ENCODE assay signal across 9 cellular contexts in the genomic region with DNA sequence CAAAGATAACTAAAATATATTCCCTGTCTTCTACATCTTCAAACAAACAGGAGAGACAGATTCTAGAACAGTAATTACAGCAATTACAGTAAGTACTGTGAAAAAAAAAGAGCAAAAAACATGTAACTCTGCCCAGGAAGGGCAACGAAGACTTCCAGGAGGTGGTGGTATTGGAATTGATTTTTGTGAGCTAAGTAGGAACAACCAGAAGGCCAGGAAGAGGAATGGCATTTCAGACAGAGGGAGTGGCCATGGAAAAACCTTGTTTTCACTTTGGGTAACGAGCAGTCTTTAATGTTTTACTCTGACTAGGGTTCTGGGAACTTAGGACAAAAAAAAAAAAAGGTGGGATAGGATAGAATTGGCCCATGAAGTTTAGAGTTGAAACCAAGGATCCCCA.
A peak's percentile ranks its signal among the peaks of the same experiment; 100 is the strongest.
DNase-seq lines count a peak whose midpoint lies in the region; ATAC-seq and TF ChIP-seq lines count a peak whose summit lies in the region.
"Had no signal": no experiment of that assay in that cellular context is flagged by ENCODE, and none has a peak within 500 bp of the region (broad histone marks: within the 10 kb centered on the region; RNA-seq: fewer than 3 reads in every experiment).

No MANE protein-coding gene starts in this region.

- POLR2A ChIA-PET in IMR-90 (lab: Charles Lee; ENCODE audit: unreplicated experiment): no interaction called here
- POLR2A ChIA-PET in RWPE1 (lab: Yijun Ruan, JAX; ENCODE audit: low non-redundant PET): no interaction called here

- no TSS peak for BruUV-seq in IMR-90 (replicated peaks; lab: Mats Ljungman, UMichigan)

- H3K4me2 ChIP-seq in IMR-90 (ENCODE audit: low read depth, low read length): no peak overlapping the region

- no peak overlapping the region for H2AFZ ChIP-seq in IMR-90 (replicated peaks; ENCODE audit: low read length, poor library complexity)

- TF ChIP-seq RAD21 in IMR-90 (IDR thresholded peaks at IDR 0.05; ENCODE audit: low read length): no peak

- no peaks in the 10 kb centered on the region for H4K20me1 ChIP-seq in IMR-90 (ENCODE audit: insufficient read depth, low read length)

- H2BK15ac ChIP-seq in IMR-90 (ENCODE audit: low read depth, low read length): peak overlapping the region; percentile 4; the same call in 1 of the 3 replicates

- peaks cover 22% of the 10 kb centered on the region for H3K4me1 ChIP-seq in IMR-90 (ENCODE audit: control insufficient read depth, insufficient read depth, low read length)
- peaks cover 0 to 49% (median 45%) of the 10 kb centered on the region in 4 donors for H3K4me1 ChIP-seq in sigmoid colon
- H3K4me1 ChIP-seq in mucosa of descending colon (ENCODE audit: low read depth): peaks cover 25% of the 10 kb centered on the region
- H3K4me1 ChIP-seq: SJSA1 had no signal

- peak overlapping the region; percentile 82 for H3K18ac ChIP-seq in IMR-90 (ENCODE audit: low read depth, low read length)

- CTCF ChIA-PET in IMR-90 (lab: Yijun Ruan, JAX): interaction anchor here (0.7 kb wide), 1 partner anchor 17 kb away, joined by 3 read pairs; no protein-coding TSS in a partner anchor
- CTCF ChIA-PET in RWPE1 (lab: Yijun Ruan, JAX): interaction anchor here (0.5 to 0.7 kb wide), 3 partner anchors 20 to 695 kb away, joined by 3 to 4 read pairs (median 3); no protein-coding TSS in a partner anchor

- no peak overlapping the region for H3K9ac ChIP-seq in IMR-90 (ENCODE audit: low read depth, low read length)

- no peak overlapping the region for H3K14ac ChIP-seq in IMR-90 (replicated peaks; ENCODE audit: low read depth, low read length)

- no peak overlapping the region for H2AK5ac ChIP-seq in IMR-90 (ENCODE audit: low read depth, low read length)

- H2BK5ac ChIP-seq in IMR-90 (ENCODE audit: low read depth, low read length, poor library complexity, severe bottlenecking): no peak overlapping the region

- no peak for DNase-seq in IMR-90
- peak; percentile 15 for DNase-seq in RWPE1 (ENCODE audit: low spot score)
- peak; percentile 33 for DNase-seq in fibroblast of villous mesenchyme (ENCODE audit: low read depth)
- no peak for DNase-seq in sigmoid colon
- no peak for DNase-seq in middle frontal gyrus (ENCODE audit: extremely low spot score, low spot score)
- no peak for DNase-seq in mucosa of descending colon

- H3K36me3 ChIP-seq in IMR-90 (ENCODE audit: control insufficient read depth, insufficient read depth, low read length) (no peaks in the 10 kb centered on the region), sigmoid colon (no peaks in the 10 kb centered on the region), mucosa of descending colon (ENCODE audit: low read depth) (no peaks in the 10 kb centered on the region)
- H3K36me3 ChIP-seq: SJSA1 had no signal

- H4K8ac ChIP-seq in IMR-90 (ENCODE audit: low read depth in 2 of 2, low read length in 2 of 2): peak overlapping the region in 1 of 2 experiments; percentile 100; a peak in 2 of 4 replicates

- H3K27ac ChIP-seq in IMR-90 (ENCODE audit: insufficient read depth, low read length) (peak overlapping the region; percentile 82; the same call in 1 of the 2 replicates), RWPE1 (peak overlapping the region; percentile 68), sigmoid colon (peak overlapping the region; percentile 71 to 81 (median 78))
- H3K27ac ChIP-seq: SJSA1 had no signal

- no peak overlapping the region for H2AK9ac ChIP-seq in IMR-90 (replicated peaks; ENCODE audit: low read depth, low read length, poor library complexity)

- 100% methylated on average over 1 of the region's 2 CpGs; no CpG with 5 or more reads in 1 of the 2 experiments for WGBS in IMR-90 (ENCODE audit: extremely low coverage in 2 of 2, insufficient read length in 1 of 2), 2 experiments
- WGBS in sigmoid colon, 2 donors: 22 to 66% methylated on average over 2 of the region's 2 CpGs

- no peak overlapping the region for H3K23ac ChIP-seq in IMR-90 (ENCODE audit: low read depth, low read length)

- TF ChIP-seq POLR2A in IMR-90 (IDR thresholded peaks at IDR 0.05; ENCODE audit: low read depth, low read length): no peak
- TF ChIP-seq POLR2A in sigmoid colon (IDR thresholded peaks at IDR 0.05): no peak

- no peak overlapping the region for H3K4me3 ChIP-seq in IMR-90 (ENCODE audit: insufficient read depth, low read depth, low read length)
- H3K4me3 ChIP-seq in fibroblast of villous mesenchyme (ENCODE audit: low read depth, low read length): no peak overlapping the region
- no peak overlapping the region for H3K4me3 ChIP-seq in sigmoid colon
- no peak overlapping the region for H3K4me3 ChIP-seq in mucosa of descending colon
- H3K4me3 ChIP-seq: SJSA1 had no signal

- dilution Hi-C loops in IMR-90 (cut with HindIII; ENCODE audit: low sequenced_read_pairs, unreplicated experiment): no loop called here

- H3K27me3 ChIP-seq in IMR-90 (ENCODE audit: control insufficient read depth, insufficient read depth, low read length) (no peaks in the 10 kb centered on the region), sigmoid colon (no peaks in the 10 kb centered on the region)
- H3K27me3 ChIP-seq: SJSA1 had no signal

- ATAC-seq in IMR-90 (ENCODE audit: low read depth): no peak
- no peak for ATAC-seq in HG03196 (IDR thresholded peaks at IDR 0.05; ENCODE audit: unreplicated experiment)
- no peak for ATAC-seq in HG02885 (IDR thresholded peaks at IDR 0.05; ENCODE audit: poor library complexity, unreplicated experiment)
- no peak for ATAC-seq in mucosa of descending colon

- TF ChIP-seq CTCF in IMR-90 (conservative IDR thresholded peaks at IDR 0.05; ENCODE audit: low read depth, low read length): no peak
- no peak for TF ChIP-seq CTCF in RWPE1 (conservative IDR thresholded peaks at IDR 0.05; ENCODE audit: low read depth)
- no peak for TF ChIP-seq CTCF in fibroblast of villous mesenchyme (IDR thresholded peaks at IDR 0.05; ENCODE audit: insufficient read depth, low read depth, low read length)
- TF ChIP-seq CTCF in sigmoid colon (IDR thresholded peaks at IDR 0.05): no peak
- TF ChIP-seq CTCF in mucosa of descending colon (IDR thresholded peaks at IDR 0.05): no peak

- H3K9me3 ChIP-seq in IMR-90 (ENCODE audit: control insufficient read depth, insufficient read depth, low read length) (no peaks in the 10 kb centered on the region), sigmoid colon (no peaks in the 10 kb centered on the region), mucosa of descending colon (no peaks in the 10 kb centered on the region)
- H3K9me3 ChIP-seq: SJSA1 had no signal

- intact Hi-C loops in IMR-90 (cut with micrococcal nuclease): no loop called here
- intact Hi-C loops in sigmoid colon (cut with DNase I): loop anchor here (10.0 kb wide), 1 partner anchor 362 kb away; the partner anchor contains the start of gene BTG1
- intact Hi-C loops in mucosa of descending colon (cut with DNase I, micrococcal nuclease): no loop called here

- H4K5ac ChIP-seq in IMR-90 (ENCODE audit: low read depth, low read length): peak overlapping the region; percentile 71; the same call in 1 of the 2 replicates

- no peaks in the 10 kb centered on the region for H3K9me1 ChIP-seq in IMR-90 (ENCODE audit: insufficient read depth, low read length)

- H3K56ac ChIP-seq in IMR-90 (ENCODE audit: extremely low read depth, insufficient read depth, low read length): no peak overlapping the region

- no peak overlapping the region for H3K4ac ChIP-seq in IMR-90 (ENCODE audit: low read depth, low read length)

- in situ Hi-C loops in IMR-90 (cut with MboI; ENCODE audit: low sequenced_read_pairs): no loop called here

- TF ChIP-seq EP300 in sigmoid colon (IDR thresholded peaks at IDR 0.05): no peak

- H4K91ac ChIP-seq in IMR-90 (ENCODE audit: insufficient read depth, low read depth, low read length): no peak overlapping the region

- no peak overlapping the region for H2BK120ac ChIP-seq in IMR-90 (ENCODE audit: low read depth, low read length)

- no peaks in the 10 kb centered on the region for H3K79me1 ChIP-seq in IMR-90 (ENCODE audit: low read depth in 1 of 2, low read length in 2 of 2)

- H2BK20ac ChIP-seq in IMR-90 (ENCODE audit: low read depth, low read length): no peak overlapping the region

TF ChIP-seq in IMR-90, 13 proteins besides CTCF, POLR2A, EP300 and RAD21:
- no peak for TF ChIP-seq MXI1 (IDR thresholded peaks at IDR 0.05; ENCODE audit: borderline replicate concordance, low read depth, low read length)
- TF ChIP-seq MAZ (IDR thresholded peaks at IDR 0.05; ENCODE audit: borderline replicate concordance, low read depth, low read length): no peak
- no peak for TF ChIP-seq CEBPB (IDR thresholded peaks at IDR 0.05; ENCODE audit: low read depth, low read length)
- TF ChIP-seq USF2 (IDR thresholded peaks at IDR 0.05; ENCODE audit: low read depth, low read length): no peak
- TF ChIP-seq CHD1 (IDR thresholded peaks at IDR 0.05; ENCODE audit: low read depth, low read length): no peak
- TF ChIP-seq, protein P1, sequence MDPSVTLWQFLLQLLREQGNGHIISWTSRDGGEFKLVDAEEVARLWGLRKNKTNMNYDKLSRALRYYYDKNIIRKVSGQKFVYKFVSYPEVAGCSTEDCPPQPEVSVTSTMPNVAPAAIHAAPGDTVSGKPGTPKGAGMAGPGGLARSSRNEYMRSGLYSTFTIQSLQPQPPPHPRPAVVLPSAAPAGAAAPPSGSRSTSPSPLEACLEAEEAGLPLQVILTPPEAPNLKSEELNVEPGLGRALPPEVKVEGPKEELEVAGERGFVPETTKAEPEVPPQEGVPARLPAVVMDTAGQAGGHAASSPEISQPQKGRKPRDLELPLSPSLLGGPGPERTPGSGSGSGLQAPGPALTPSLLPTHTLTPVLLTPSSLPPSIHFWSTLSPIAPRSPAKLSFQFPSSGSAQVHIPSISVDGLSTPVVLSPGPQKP (IDR thresholded peaks at IDR 0.05; ENCODE audit: borderline replicate concordance, low read depth, low read length): no peak
- TF ChIP-seq SMC3 (IDR thresholded peaks at IDR 0.05; ENCODE audit: low read depth, low read length): no peak
- TF ChIP-seq MAFK (IDR thresholded peaks at IDR 0.05; ENCODE audit: low read depth, low read length): no peak
- TF ChIP-seq RFX5 (IDR thresholded peaks at IDR 0.05; ENCODE audit: low read depth, low read length): no peak

Comparison
In these comparisons a context has a peak if more than half of its experiments do, and no peak if none do; other contexts are left out.
1. DNase-seq: peak in RWPE1 (single experiment) and fibroblast of villous mesenchyme (single experiment); none in IMR-90 (single experiment), sigmoid colon (single experiment), middle frontal gyrus (single experiment) and mucosa of descending colon (0 of 3).
2. Peak in every context shown above with its lines, with median percentiles within 50 percentile points of each other: H3K27ac ChIP-seq.